ENCODE assay signal across 21 cellular contexts in genomic region chr9:108161520-108161919, GRCh38.
"Had no signal": no experiment of that assay in that cellular context is flagged by ENCODE, and none has a peak within 500 bp of the region (broad histone marks: within the 10 kb centered on the region; RNA-seq: fewer than 3 reads in every experiment).

No MANE protein-coding gene starts in this region.

- DNase-seq: activated CD4-positive, alpha-beta T cell treated with anti-CD3 and anti-CD28 coated beads for 4 hours; activated CD8-positive, alpha-beta memory T cell treated with anti-CD3 and anti-CD28 coated beads, Interleukin-2, amount 50 U/mL, for 48 hours; activated CD8-positive, alpha-beta T cell treated with anti-CD3 and anti-CD28 coated beads, Interleukin-2, amount 10 ng/mL, durations not matched to agents 7 days and 5 days; activated naive CD4-positive, alpha-beta T cell treated with anti-CD3 and anti-CD28 coated beads, Interleukin-2, amount 50 U/mL, for 16 hours; activated naive CD8-positive, alpha-beta T cell treated with anti-CD3 and anti-CD28 coated beads, Interleukin-2, amount 10 ng/mL, durations not matched to agents 7 days and 5 days; activated T-cell treated with anti-CD3 and anti-CD28 coated beads, Interleukin-2, amount 50 U/mL, for 1 hour; anterior cingulate cortex; NCI-H1048; NCI-H1417 treated with DMSO at 0.1 percent for 48 hours; NCI-H1694 treated with DMSO at 0.1 percent for 48 hours; NCI-H2029 treated with DMSO at 0.1 percent for 48 hours; NCI-H345; NCI-H510A; Peyer's patch; Right ventricle myocardium superior; SJCRH30; SK-N-SH; T-helper 1 cell; WERI-Rb-1 had no signal

- H3K27me3 ChIP-seq: Peyer's patch, SJCRH30 had no signal

- H3K4me2 ChIP-seq: SK-N-SH had no signal

- H3K27ac ChIP-seq: adrenal gland, Peyer's patch, RWPE1, SJCRH30, WERI-Rb-1 had no signal

- H3K9me3 ChIP-seq: adrenal gland, Peyer's patch, SJCRH30, SK-N-SH had no signal

- H3K36me3 ChIP-seq: adrenal gland, Peyer's patch, SJCRH30, WERI-Rb-1 had no signal

- ATAC-seq: activated CD8-positive, alpha-beta T cell treated with anti-CD3 and anti-CD28 coated beads, Interleukin-2, amount 10 ng/mL, durations not matched to agents 7 days and 5 days had no signal

- H3K4me3 ChIP-seq: adrenal gland, Peyer's patch, SJCRH30 had no signal

- H3K9ac ChIP-seq: SK-N-SH had no signal
